Comparison of ENCODE assay signal across 6 cellular contexts in genomic region chr11:65524010-65524746, GRCh38. TPM values are rescaled to one million over a fixed set of nuclear protein-coding genes. Genes with fewer than 3 reads are reported as not detected.
DNase-seq lines count a peak whose midpoint lies in the region; ATAC-seq, FAIRE-seq and TF ChIP-seq lines count a peak whose summit lies in the region.

No MANE protein-coding gene starts in this region.

- H3K4me3 Mint-ChIP-seq in CD4-positive, CD25-positive, alpha-beta regulatory T cell: peak overlapping the region; percentile 83 to 91 (median 87)

- peak in 1 of 3 donors; percentile 26 for DNase-seq in CD4-positive, CD25-positive, alpha-beta regulatory T cell
- no peak for DNase-seq in keratinocyte (ENCODE audit: low read depth, low spot score)
- DNase-seq in aorta: peak; percentile 79 to 86
- DNase-seq in DMS153 treated with DMSO at 0.1 percent for 48 hours (lab: John Stamatoyannopoulos, UW; ENCODE audit: unreplicated experiment): no peak

- H3K27me3 Mint-ChIP-seq in CD4-positive, CD25-positive, alpha-beta regulatory T cell: no peaks in the 10 kb centered on the region

- dilution Hi-C loops in keratinocyte (cut with MboI; ENCODE audit: extremely low pct_ligation_motif_present, low sequenced_read_pairs): no loop called here

- H3K36me3 Mint-ChIP-seq in CD4-positive, CD25-positive, alpha-beta regulatory T cell: peaks cover 3% of the 10 kb centered on the region

- H3K9ac ChIP-seq in keratinocyte (ENCODE audit: control insufficient read depth, extremely low read depth, insufficient read depth, low read length): no peak overlapping the region

- peaks cover 2% of the 10 kb centered on the region for H3K9me1 ChIP-seq in keratinocyte (ENCODE audit: control insufficient read depth, extremely low read depth, insufficient read depth, low read length)

- peak overlapping the region; percentile 68 for H3K27ac ChIP-seq in CD4-positive, CD25-positive, alpha-beta regulatory T cell (ENCODE audit: insufficient read depth, low read length, poor library complexity, severe bottlenecking)
- H3K27ac ChIP-seq in VCaP: peak overlapping the region; percentile 51
- no peak overlapping the region for H3K27ac ChIP-seq in keratinocyte (ENCODE audit: control insufficient read depth, insufficient read depth, low read length)
- H3K27ac ChIP-seq in aorta (ENCODE audit: low read depth in 1 of 2, low read length in 2 of 2): no peak overlapping the region

- FAIRE-seq in keratinocyte (lab: Jason Lieb, UNC): no peak

- WGBS in aorta, 2 donors: 5 to 10% methylated on average over 12 of the region's 12 CpGs

- H3K79me2 ChIP-seq in keratinocyte (ENCODE audit: control insufficient read depth, insufficient read depth, low read length): peaks cover 23% of the 10 kb centered on the region

- H3K4me3 ChIP-seq in CD4-positive, CD25-positive, alpha-beta regulatory T cell (ENCODE audit: low read depth, low read length): peak overlapping the region; percentile 66
- H3K4me3 ChIP-seq in keratinocyte (ENCODE audit: control insufficient read depth in 2 of 3, extremely low read depth in 1 of 3, insufficient read depth in 2 of 3, low read depth in 1 of 3, low read length in 3 of 3): no peak overlapping the region
- no peak overlapping the region for H3K4me3 ChIP-seq in aorta (ENCODE audit: low read length in 2 of 2)

- H3K27ac Mint-ChIP-seq in CD4-positive, CD25-positive, alpha-beta regulatory T cell: peak overlapping the region; percentile 90 to 96 (median 95)

- peaks cover 18 to 56% (median 27%) of the 10 kb centered on the region in 4 donors for H3K4me1 Mint-ChIP-seq in CD4-positive, CD25-positive, alpha-beta regulatory T cell

- intact Hi-C loops in aorta (cut with DNase I): no loop called here

- H3K36me3 ChIP-seq in CD4-positive, CD25-positive, alpha-beta regulatory T cell (ENCODE audit: control insufficient read depth, insufficient read depth, low read length): peaks cover 9% of the 10 kb centered on the region
- H3K36me3 ChIP-seq in keratinocyte (ENCODE audit: control insufficient read depth in 2 of 2, extremely low read depth in 1 of 2, insufficient read depth in 2 of 2, low read length in 2 of 2) (peaks cover 7 to 10% of the 10 kb centered on the region in 2 experiments), aorta (ENCODE audit: control insufficient read depth in 1 of 2, insufficient read depth in 2 of 2, low read length in 1 of 2) (no peaks in the 10 kb centered on the region)

- no peaks in the 10 kb centered on the region for H4K20me1 ChIP-seq in keratinocyte (ENCODE audit: control insufficient read depth, extremely low read depth, insufficient read depth, low read length)

- peak; percentile 3 to 27 for ATAC-seq in CD4-positive, CD25-positive, alpha-beta regulatory T cell (ENCODE audit: low read depth in 2 of 2)
- peak; percentile 64 for ATAC-seq in aorta (ENCODE audit: low FRiP score)
- no peak for ATAC-seq in HG02973 (IDR thresholded peaks at IDR 0.05; ENCODE audit: unreplicated experiment)

- no peaks in the 10 kb centered on the region for H3K27me3 ChIP-seq in CD4-positive, CD25-positive, alpha-beta regulatory T cell (ENCODE audit: control insufficient read depth, insufficient read depth, low read length)
- peaks cover 5% of the 10 kb centered on the region for H3K27me3 ChIP-seq in keratinocyte (ENCODE audit: control insufficient read depth, extremely low read depth, insufficient read depth, low read length)
- H3K27me3 ChIP-seq in aorta (ENCODE audit: control insufficient read depth in 1 of 2, insufficient read depth in 2 of 2, low read length in 1 of 2): no peaks in the 10 kb centered on the region

- H3K4me1 ChIP-seq in CD4-positive, CD25-positive, alpha-beta regulatory T cell (ENCODE audit: control insufficient read depth, insufficient read depth, low read length, poor library complexity, severe bottlenecking): peaks cover 40% of the 10 kb centered on the region
- peaks cover 10% of the 10 kb centered on the region for H3K4me1 ChIP-seq in keratinocyte (ENCODE audit: control insufficient read depth, extremely low read depth, insufficient read depth, low read length)
- no peaks in the 10 kb centered on the region for H3K4me1 ChIP-seq in aorta (ENCODE audit: control insufficient read depth in 1 of 2, insufficient read depth in 2 of 2, low read length in 2 of 2)

- no peaks in the 10 kb centered on the region for H3K9me3 Mint-ChIP-seq in CD4-positive, CD25-positive, alpha-beta regulatory T cell

- no peaks in the 10 kb centered on the region for H3K9me3 ChIP-seq in CD4-positive, CD25-positive, alpha-beta regulatory T cell (ENCODE audit: control insufficient read depth in 2 of 2, low read length in 2 of 2)
- H3K9me3 ChIP-seq in keratinocyte (ENCODE audit: control insufficient read depth, low read depth, low read length): no peaks in the 10 kb centered on the region
- H3K9me3 ChIP-seq in aorta (ENCODE audit: control insufficient read depth, low read length): no peaks in the 10 kb centered on the region

- no peak for TF ChIP-seq CTCF in VCaP (conservative IDR thresholded peaks at IDR 0.05)
- no peak for TF ChIP-seq CTCF in keratinocyte (optimal IDR thresholded peaks at IDR 0.05 in 1 of 3, IDR thresholded peaks at IDR 0.05 in 1 of 3, conservative IDR thresholded peaks at IDR 0.05 in 1 of 3; ENCODE audit: extremely low read depth in 1 of 3, insufficient read depth in 2 of 3, low read length in 3 of 3)

- peak overlapping the region; percentile 54 for H2AFZ ChIP-seq in keratinocyte (ENCODE audit: control insufficient read depth, low read length)

- peak overlapping the region; percentile 60 for H3K4me2 ChIP-seq in keratinocyte (ENCODE audit: control insufficient read depth, extremely low read depth, insufficient read depth, low read depth, low read length)

RNA-seq across cellular contexts. Expression of gene SCYL1, which starts 0.7 kb away (rescaled TPM):
- 59.0 TPM for total RNA-seq in CD4-positive, CD25-positive, alpha-beta regulatory T cell
- 10 to 100 TPM; 24.3 to 31.2 (median 29.0) TPM for polyA plus RNA-seq in CD4-positive, CD25-positive, alpha-beta regulatory T cell
- polyA plus RNA-seq in keratinocyte (31.3 to 51.2 TPM (median 44.1 TPM) in 3 replicates), aorta (10 to 100 TPM; 31.3 to 98.9 TPM)
- polyA plus RNA-seq in keratinocyte (2011; ENCODE audit: low read depth): 25.3 TPM
- polyA plus RNA-seq in keratinocyte (2011; cell fraction: cytosol; rRNA removed): 40.7 and 65.2 TPM in 2 replicates
- 52.1 and 72.4 TPM in 2 replicates for polyA plus RNA-seq in keratinocyte (2011; cell fraction: nucleus; rRNA removed)
- polyA plus RNA-seq in keratinocyte (2012; ENCODE audit: low replicate concordance): 33.0 and 44.5 TPM in 2 replicates
- polyA minus RNA-seq in keratinocyte: 34.8 to 75.0 TPM (median 43.7 TPM) in 3 replicates
- polyA minus RNA-seq in keratinocyte (2011; cell fraction: cytosol; rRNA and poly(A)+ RNA removed): 43.0 TPM
- polyA minus RNA-seq in keratinocyte (2011; cell fraction: nucleus; rRNA and poly(A)+ RNA removed): 24.6 and 32.7 TPM in 2 replicates
- total RNA-seq in aorta: 10 to 100 TPM; 74.0 to 74.4 TPM

RNA-seq across cellular contexts. Expression of gene MALAT1, which starts 25.3 kb away (rescaled TPM):
- 36,047 TPM for total RNA-seq in CD4-positive, CD25-positive, alpha-beta regulatory T cell
- 1,000 to 10,000 TPM; 2,329 to 3,603 (median 2,794) TPM for polyA plus RNA-seq in CD4-positive, CD25-positive, alpha-beta regulatory T cell
- polyA plus RNA-seq in keratinocyte: 337 to 1,845 TPM (median 1,768 TPM) in 3 replicates
- polyA plus RNA-seq in keratinocyte (2011; ENCODE audit: low read depth): 22,009 TPM
- polyA plus RNA-seq in keratinocyte (2011; cell fraction: cytosol; rRNA removed): 14.9 and 37.5 TPM in 2 replicates
- polyA plus RNA-seq in keratinocyte (2011; cell fraction: nucleus; rRNA removed): 6,319 and 7,235 TPM in 2 replicates
- polyA plus RNA-seq in keratinocyte (2012; ENCODE audit: low replicate concordance): 429 and 9,619 TPM in 2 replicates
- 2,284 to 11,976 TPM (median 9,145 TPM) in 3 replicates for polyA minus RNA-seq in keratinocyte
- polyA minus RNA-seq in keratinocyte (2011; cell fraction: cytosol; rRNA and poly(A)+ RNA removed): 408 TPM
- polyA minus RNA-seq in keratinocyte (2011; cell fraction: nucleus; rRNA and poly(A)+ RNA removed): 24,947 and 60,709 TPM in 2 replicates
- over 10,000 TPM; 16,103 to 18,225 TPM for total RNA-seq in aorta
- polyA plus RNA-seq in aorta: 100 to 1,000 TPM; 228 to 370 TPM

RNA-seq across cellular contexts. Expression of gene LTBP3, which starts 34.0 kb away (rescaled TPM):
- 132 TPM for total RNA-seq in CD4-positive, CD25-positive, alpha-beta regulatory T cell
- polyA plus RNA-seq in CD4-positive, CD25-positive, alpha-beta regulatory T cell: 10 to 100 TPM in 2 of 4 donors, 1 to 10 TPM in 2; 9.2 to 15.0 (median 11.9) TPM
- polyA plus RNA-seq in keratinocyte (9.1 to 23.0 TPM (median 11.0 TPM) in 3 replicates), aorta (100 to 1,000 TPM in 1 of 2 donors, 10 to 100 TPM in 1; 40.1 to 467 TPM)
- polyA plus RNA-seq in keratinocyte (2011; ENCODE audit: low read depth): 4.4 TPM
- 6.9 and 16.8 TPM in 2 replicates for polyA plus RNA-seq in keratinocyte (2011; cell fraction: cytosol; rRNA removed)
- polyA plus RNA-seq in keratinocyte (2011; cell fraction: nucleus; rRNA removed): 45.1 and 57.9 TPM in 2 replicates
- polyA plus RNA-seq in keratinocyte (2012; ENCODE audit: low replicate concordance): 8.9 and 26.6 TPM in 2 replicates
- 8.8 to 64.5 TPM (median 10.5 TPM) in 3 replicates for polyA minus RNA-seq in keratinocyte
- polyA minus RNA-seq in keratinocyte (2011; cell fraction: cytosol; rRNA and poly(A)+ RNA removed): 32.8 TPM
- polyA minus RNA-seq in keratinocyte (2011; cell fraction: nucleus; rRNA and poly(A)+ RNA removed): 30.0 and 30.3 TPM in 2 replicates
- 100 to 1,000 TPM; 280 to 473 TPM for total RNA-seq in aorta

RNA-seq across cellular contexts. Expression of gene ZNRD2, which starts 46.1 kb away (rescaled TPM):
- 34.6 TPM for total RNA-seq in CD4-positive, CD25-positive, alpha-beta regulatory T cell
- polyA plus RNA-seq in CD4-positive, CD25-positive, alpha-beta regulatory T cell: 10 to 100 TPM; 64.6 to 84.7 (median 73.1) TPM
- polyA plus RNA-seq in keratinocyte (33.6 to 48.5 TPM (median 47.5 TPM) in 3 replicates), aorta (10 to 100 TPM; 37.1 to 42.5 TPM)
- polyA plus RNA-seq in keratinocyte (2011; ENCODE audit: low read depth): 9.1 TPM
- 29.1 and 56.1 TPM in 2 replicates for polyA plus RNA-seq in keratinocyte (2011; cell fraction: cytosol; rRNA removed)
- 34.2 and 37.8 TPM in 2 replicates for polyA plus RNA-seq in keratinocyte (2011; cell fraction: nucleus; rRNA removed)
- polyA plus RNA-seq in keratinocyte (2012; ENCODE audit: low replicate concordance): 47.2 and 82.7 TPM in 2 replicates
- polyA minus RNA-seq in keratinocyte: 8.8 to 35.2 TPM (median 10.5 TPM) in 3 replicates
- 33.8 TPM for polyA minus RNA-seq in keratinocyte (2011; cell fraction: cytosol; rRNA and poly(A)+ RNA removed)
- polyA minus RNA-seq in keratinocyte (2011; cell fraction: nucleus; rRNA and poly(A)+ RNA removed): 12.9 and 16.0 TPM in 2 replicates
- 10 to 100 TPM; 21.7 to 29.3 TPM for total RNA-seq in aorta

RNA-seq across cellular contexts. Expression of gene FAM89B, which starts 48.2 kb away (rescaled TPM):
- 49.4 TPM for total RNA-seq in CD4-positive, CD25-positive, alpha-beta regulatory T cell
- polyA plus RNA-seq in CD4-positive, CD25-positive, alpha-beta regulatory T cell: 100 to 1,000 TPM in 3 of 4 donors, 10 to 100 TPM in 1; 77.1 to 158 (median 115) TPM
- 11.5 to 37.6 TPM (median 13.5 TPM) in 3 replicates for polyA plus RNA-seq in keratinocyte
- polyA plus RNA-seq in keratinocyte (2011; ENCODE audit: low read depth): 1.3 TPM
- polyA plus RNA-seq in keratinocyte (2011; cell fraction: cytosol; rRNA removed): 18.0 and 37.6 TPM in 2 replicates
- polyA plus RNA-seq in keratinocyte (2011; cell fraction: nucleus; rRNA removed): 8.8 and 17.8 TPM in 2 replicates
- 17.0 and 20.6 TPM in 2 replicates for polyA plus RNA-seq in keratinocyte (2012; ENCODE audit: low replicate concordance)
- polyA minus RNA-seq in keratinocyte: 8.9 to 33.5 TPM (median 20.7 TPM) in 3 replicates
- polyA minus RNA-seq in keratinocyte (2011; cell fraction: cytosol; rRNA and poly(A)+ RNA removed): 30.5 TPM
- polyA minus RNA-seq in keratinocyte (2011; cell fraction: nucleus; rRNA and poly(A)+ RNA removed): 2.1 and 9.4 TPM in 2 replicates
- total RNA-seq in aorta: 10 to 100 TPM; 49.5 to 64.3 TPM
- polyA plus RNA-seq in aorta: 10 to 100 TPM; 67.5 to 83.4 TPM

Comparison
In these comparisons a context has a peak if more than half of its experiments do, and no peak if none do; other contexts are left out.
1. DNase-seq: peak in aorta (2 of 2); none in keratinocyte (single experiment) and DMS153 treated with DMSO at 0.1 percent for 48 hours (single experiment).
2. H3K27ac ChIP-seq: peak in CD4-positive, CD25-positive, alpha-beta regulatory T cell (single experiment) and VCaP (single experiment); none in keratinocyte (single experiment) and aorta (0 of 2).